Comparison of ENCODE assay signal across 1 cellular context in the genomic region with DNA sequence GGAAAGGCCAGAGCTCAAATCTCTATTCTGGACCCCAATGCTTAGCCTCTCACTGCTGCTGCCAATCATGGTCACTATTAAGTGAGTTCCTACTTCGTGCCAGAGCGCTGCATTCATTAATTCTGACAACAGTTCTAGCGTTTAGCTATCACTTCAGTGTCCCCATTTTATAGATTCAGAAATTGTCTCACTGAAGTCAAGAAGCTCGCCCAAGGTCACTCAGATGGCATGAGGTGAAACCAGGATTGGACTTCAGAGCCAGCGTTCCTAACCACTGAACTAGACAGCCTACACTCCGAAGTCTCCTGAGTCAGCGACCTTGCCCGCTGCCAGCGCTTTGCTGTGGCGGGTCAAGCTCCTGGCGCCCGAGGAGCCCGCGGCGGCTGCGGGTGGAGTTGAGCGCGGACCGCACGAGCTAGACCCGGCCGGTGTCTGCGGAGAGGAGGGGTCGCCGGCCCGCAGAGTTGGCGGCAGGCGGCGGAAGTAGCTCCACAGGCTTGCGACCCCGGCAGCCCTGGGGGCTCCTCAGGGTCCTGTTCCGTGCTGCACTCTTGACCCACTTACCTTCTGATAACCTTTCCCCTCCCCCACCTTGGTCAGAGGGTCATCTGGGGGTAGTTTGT.
TF ChIP-seq lines count a peak whose summit lies in the region.

No MANE protein-coding gene starts in this region.

TF ChIP-seq in H1, 55 proteins besides CTCF, POLR2A, EP300 and RAD21:
- no peak for TF ChIP-seq SP4 (IDR thresholded peaks at IDR 0.05; ENCODE audit: low read length)
- no peak for TF ChIP-seq POLR2AphosphoS5 (IDR thresholded peaks at IDR 0.05; ENCODE audit: low read depth, low read length)
- no peak for TF ChIP-seq CHD2 (IDR thresholded peaks at IDR 0.05; ENCODE audit: low read length)
- TF ChIP-seq POU5F1 (IDR thresholded peaks at IDR 0.05; ENCODE audit: low read depth, low read length) = no peak
- no peak for TF ChIP-seq BCL11A (IDR thresholded peaks at IDR 0.05; ENCODE audit: low read depth in 2 of 2, low read length in 2 of 2)
- no peak for TF ChIP-seq ZNF274 (IDR thresholded peaks at IDR 0.05; ENCODE audit: borderline replicate concordance, extremely low read depth, low read length)
- no peak for TF ChIP-seq HDAC2 (IDR thresholded peaks at IDR 0.05; ENCODE audit: borderline replicate concordance in 1 of 2, low read depth in 2 of 2, low read length in 2 of 2)
- TF ChIP-seq RXRA (IDR thresholded peaks at IDR 0.05; ENCODE audit: insufficient read depth, low read depth, low read length) = peak; percentile 97
- TF ChIP-seq, protein P1, sequence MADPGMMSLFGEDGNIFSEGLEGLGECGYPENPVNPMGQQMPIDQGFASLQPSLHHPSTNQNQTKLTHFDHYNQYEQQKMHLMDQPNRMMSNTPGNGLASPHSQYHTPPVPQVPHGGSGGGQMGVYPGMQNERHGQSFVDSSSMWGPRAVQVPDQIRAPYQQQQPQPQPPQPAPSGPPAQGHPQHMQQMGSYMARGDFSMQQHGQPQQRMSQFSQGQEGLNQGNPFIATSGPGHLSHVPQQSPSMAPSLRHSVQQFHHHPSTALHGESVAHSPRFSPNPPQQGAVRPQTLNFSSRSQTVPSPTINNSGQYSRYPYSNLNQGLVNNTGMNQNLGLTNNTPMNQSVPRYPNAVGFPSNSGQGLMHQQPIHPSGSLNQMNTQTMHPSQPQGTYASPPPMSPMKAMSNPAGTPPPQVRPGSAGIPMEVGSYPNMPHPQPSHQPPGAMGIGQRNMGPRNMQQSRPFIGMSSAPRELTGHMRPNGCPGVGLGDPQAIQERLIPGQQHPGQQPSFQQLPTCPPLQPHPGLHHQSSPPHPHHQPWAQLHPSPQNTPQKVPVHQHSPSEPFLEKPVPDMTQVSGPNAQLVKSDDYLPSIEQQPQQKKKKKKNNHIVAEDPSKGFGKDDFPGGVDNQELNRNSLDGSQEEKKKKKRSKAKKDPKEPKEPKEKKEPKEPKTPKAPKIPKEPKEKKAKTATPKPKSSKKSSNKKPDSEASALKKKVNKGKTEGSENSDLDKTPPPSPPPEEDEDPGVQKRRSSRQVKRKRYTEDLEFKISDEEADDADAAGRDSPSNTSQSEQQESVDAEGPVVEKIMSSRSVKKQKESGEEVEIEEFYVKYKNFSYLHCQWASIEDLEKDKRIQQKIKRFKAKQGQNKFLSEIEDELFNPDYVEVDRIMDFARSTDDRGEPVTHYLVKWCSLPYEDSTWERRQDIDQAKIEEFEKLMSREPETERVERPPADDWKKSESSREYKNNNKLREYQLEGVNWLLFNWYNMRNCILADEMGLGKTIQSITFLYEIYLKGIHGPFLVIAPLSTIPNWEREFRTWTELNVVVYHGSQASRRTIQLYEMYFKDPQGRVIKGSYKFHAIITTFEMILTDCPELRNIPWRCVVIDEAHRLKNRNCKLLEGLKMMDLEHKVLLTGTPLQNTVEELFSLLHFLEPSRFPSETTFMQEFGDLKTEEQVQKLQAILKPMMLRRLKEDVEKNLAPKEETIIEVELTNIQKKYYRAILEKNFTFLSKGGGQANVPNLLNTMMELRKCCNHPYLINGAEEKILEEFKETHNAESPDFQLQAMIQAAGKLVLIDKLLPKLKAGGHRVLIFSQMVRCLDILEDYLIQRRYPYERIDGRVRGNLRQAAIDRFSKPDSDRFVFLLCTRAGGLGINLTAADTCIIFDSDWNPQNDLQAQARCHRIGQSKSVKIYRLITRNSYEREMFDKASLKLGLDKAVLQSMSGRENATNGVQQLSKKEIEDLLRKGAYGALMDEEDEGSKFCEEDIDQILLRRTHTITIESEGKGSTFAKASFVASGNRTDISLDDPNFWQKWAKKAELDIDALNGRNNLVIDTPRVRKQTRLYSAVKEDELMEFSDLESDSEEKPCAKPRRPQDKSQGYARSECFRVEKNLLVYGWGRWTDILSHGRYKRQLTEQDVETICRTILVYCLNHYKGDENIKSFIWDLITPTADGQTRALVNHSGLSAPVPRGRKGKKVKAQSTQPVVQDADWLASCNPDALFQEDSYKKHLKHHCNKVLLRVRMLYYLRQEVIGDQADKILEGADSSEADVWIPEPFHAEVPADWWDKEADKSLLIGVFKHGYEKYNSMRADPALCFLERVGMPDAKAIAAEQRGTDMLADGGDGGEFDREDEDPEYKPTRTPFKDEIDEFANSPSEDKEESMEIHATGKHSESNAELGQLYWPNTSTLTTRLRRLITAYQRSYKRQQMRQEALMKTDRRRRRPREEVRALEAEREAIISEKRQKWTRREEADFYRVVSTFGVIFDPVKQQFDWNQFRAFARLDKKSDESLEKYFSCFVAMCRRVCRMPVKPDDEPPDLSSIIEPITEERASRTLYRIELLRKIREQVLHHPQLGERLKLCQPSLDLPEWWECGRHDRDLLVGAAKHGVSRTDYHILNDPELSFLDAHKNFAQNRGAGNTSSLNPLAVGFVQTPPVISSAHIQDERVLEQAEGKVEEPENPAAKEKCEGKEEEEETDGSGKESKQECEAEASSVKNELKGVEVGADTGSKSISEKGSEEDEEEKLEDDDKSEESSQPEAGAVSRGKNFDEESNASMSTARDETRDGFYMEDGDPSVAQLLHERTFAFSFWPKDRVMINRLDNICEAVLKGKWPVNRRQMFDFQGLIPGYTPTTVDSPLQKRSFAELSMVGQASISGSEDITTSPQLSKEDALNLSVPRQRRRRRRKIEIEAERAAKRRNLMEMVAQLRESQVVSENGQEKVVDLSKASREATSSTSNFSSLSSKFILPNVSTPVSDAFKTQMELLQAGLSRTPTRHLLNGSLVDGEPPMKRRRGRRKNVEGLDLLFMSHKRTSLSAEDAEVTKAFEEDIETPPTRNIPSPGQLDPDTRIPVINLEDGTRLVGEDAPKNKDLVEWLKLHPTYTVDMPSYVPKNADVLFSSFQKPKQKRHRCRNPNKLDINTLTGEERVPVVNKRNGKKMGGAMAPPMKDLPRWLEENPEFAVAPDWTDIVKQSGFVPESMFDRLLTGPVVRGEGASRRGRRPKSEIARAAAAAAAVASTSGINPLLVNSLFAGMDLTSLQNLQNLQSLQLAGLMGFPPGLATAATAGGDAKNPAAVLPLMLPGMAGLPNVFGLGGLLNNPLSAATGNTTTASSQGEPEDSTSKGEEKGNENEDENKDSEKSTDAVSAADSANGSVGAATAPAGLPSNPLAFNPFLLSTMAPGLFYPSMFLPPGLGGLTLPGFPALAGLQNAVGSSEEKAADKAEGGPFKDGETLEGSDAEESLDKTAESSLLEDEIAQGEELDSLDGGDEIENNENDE (IDR thresholded peaks at IDR 0.05; ENCODE audit: insufficient replicate concordance, low read length) = no peak
- TF ChIP-seq KDM5A (IDR thresholded peaks at IDR 0.05; ENCODE audit: low read length) = no peak
- TF ChIP-seq ASH2L (IDR thresholded peaks at IDR 0.05; ENCODE audit: low read length) = peak; percentile 10
- peak; percentile 60 for TF ChIP-seq KDM4A (IDR thresholded peaks at IDR 0.05; ENCODE audit: low read depth, low read length, severe bottlenecking)
- no peak for TF ChIP-seq NANOG (IDR thresholded peaks at IDR 0.05; ENCODE audit: insufficient read depth, low read depth, low read length, poor library complexity, severe bottlenecking)
- TF ChIP-seq RBBP5 (IDR thresholded peaks at IDR 0.05; ENCODE audit: borderline replicate concordance, low read depth, low read length) = no peak
- no peak for TF ChIP-seq BRCA1 (IDR thresholded peaks at IDR 0.05; ENCODE audit: low read depth, low read length)
- TF ChIP-seq EZH2 (IDR thresholded peaks at IDR 0.05; ENCODE audit: low read depth, low read length, severe bottlenecking) = peak; percentile 64
- no peak for TF ChIP-seq BACH1 (IDR thresholded peaks at IDR 0.05; ENCODE audit: low read length)
- TF ChIP-seq PHF8 (conservative IDR thresholded peaks at IDR 0.05; ENCODE audit: low read depth, low read length) = no peak
- TF ChIP-seq NRF1 (IDR thresholded peaks at IDR 0.05; ENCODE audit: low read depth, low read length) = no peak
- no peak for TF ChIP-seq SP1 (IDR thresholded peaks at IDR 0.05; ENCODE audit: low read depth, low read length)
- no peak for TF ChIP-seq CREB1 (IDR thresholded peaks at IDR 0.05)
- TF ChIP-seq SIRT6 (IDR thresholded peaks at IDR 0.05; ENCODE audit: low read length) = no peak
- TF ChIP-seq SIX5 (IDR thresholded peaks at IDR 0.05; ENCODE audit: low read depth, low read length) = no peak
- TF ChIP-seq, protein P2, sequence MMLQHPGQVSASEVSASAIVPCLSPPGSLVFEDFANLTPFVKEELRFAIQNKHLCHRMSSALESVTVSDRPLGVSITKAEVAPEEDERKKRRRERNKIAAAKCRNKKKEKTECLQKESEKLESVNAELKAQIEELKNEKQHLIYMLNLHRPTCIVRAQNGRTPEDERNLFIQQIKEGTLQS (IDR thresholded peaks at IDR 0.05; ENCODE audit: insufficient read depth, low read depth, low read length) = no peak
- no peak for TF ChIP-seq RNF2 (IDR thresholded peaks at IDR 0.05; ENCODE audit: borderline replicate concordance, low read depth, low read length, missing control alignments, poor library complexity, severe bottlenecking)
- no peak for TF ChIP-seq SRF (IDR thresholded peaks at IDR 0.05; ENCODE audit: low read depth, low read length)
- TF ChIP-seq, protein P3, sequence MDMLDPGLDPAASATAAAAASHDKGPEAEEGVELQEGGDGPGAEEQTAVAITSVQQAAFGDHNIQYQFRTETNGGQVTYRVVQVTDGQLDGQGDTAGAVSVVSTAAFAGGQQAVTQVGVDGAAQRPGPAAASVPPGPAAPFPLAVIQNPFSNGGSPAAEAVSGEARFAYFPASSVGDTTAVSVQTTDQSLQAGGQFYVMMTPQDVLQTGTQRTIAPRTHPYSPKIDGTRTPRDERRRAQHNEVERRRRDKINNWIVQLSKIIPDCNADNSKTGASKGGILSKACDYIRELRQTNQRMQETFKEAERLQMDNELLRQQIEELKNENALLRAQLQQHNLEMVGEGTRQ (IDR thresholded peaks at IDR 0.05; ENCODE audit: low read length) = no peak
- TF ChIP-seq FOSL1 (IDR thresholded peaks at IDR 0.05; ENCODE audit: insufficient read depth, low read depth, low read length) = no peak
- no peak for TF ChIP-seq GABPA (IDR thresholded peaks at IDR 0.05; ENCODE audit: borderline replicate concordance, insufficient read depth, low read length)
- no peak for TF ChIP-seq SIN3A (conservative IDR thresholded peaks at IDR 0.05 in 1 of 2, IDR thresholded peaks at IDR 0.05 in 1 of 2; ENCODE audit: low read depth in 1 of 2, low read length in 2 of 2)
- no peak for TF ChIP-seq TCF12 (IDR thresholded peaks at IDR 0.05; ENCODE audit: low read depth, low read length)
- no peak for TF ChIP-seq YY1 (IDR thresholded peaks at IDR 0.05; ENCODE audit: low read depth, low read length)
- no peak for TF ChIP-seq TEAD4 (IDR thresholded peaks at IDR 0.05; ENCODE audit: low read depth, low read length)
- TF ChIP-seq SUZ12 (IDR thresholded peaks at IDR 0.05; ENCODE audit: low read length) = peak; percentile 41; the same call in 1 of the 2 replicates
- no peak for TF ChIP-seq RFX5 (IDR thresholded peaks at IDR 0.05; ENCODE audit: borderline replicate concordance, low read depth, low read length)
- TF ChIP-seq, protein P4, sequence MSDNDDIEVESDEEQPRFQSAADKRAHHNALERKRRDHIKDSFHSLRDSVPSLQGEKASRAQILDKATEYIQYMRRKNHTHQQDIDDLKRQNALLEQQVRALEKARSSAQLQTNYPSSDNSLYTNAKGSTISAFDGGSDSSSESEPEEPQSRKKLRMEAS (IDR thresholded peaks at IDR 0.05) = no peak
- TF ChIP-seq MAFK (IDR thresholded peaks at IDR 0.05; ENCODE audit: low read depth, low read length) = peak; percentile 7; the same call in 1 of the 2 replicates
- no peak for TF ChIP-seq CTBP2 (IDR thresholded peaks at IDR 0.05; ENCODE audit: borderline replicate concordance, insufficient read depth, insufficient read length, low read length)
